ENCODE assay signal across 8 cellular contexts in genomic region chr4:189941005-189941450, GRCh38. TPM values are rescaled to one million over a fixed set of nuclear protein-coding genes. Genes with fewer than 3 reads are reported as not detected.
A peak's percentile ranks its signal among the peaks of the same experiment; 100 is the strongest.
DNase-seq lines count a peak whose midpoint lies in the region; ATAC-seq and TF ChIP-seq lines count a peak whose summit lies in the region.

No MANE protein-coding gene starts in this region.

- H3K4me1 ChIP-seq in RWPE2 (ENCODE audit: insufficient read depth, poor library complexity, severe bottlenecking) (no peaks in the 10 kb centered on the region), gastrocnemius medialis (peaks cover 22 to 26% of the 10 kb centered on the region in 2 donors)

- H3K9me3 ChIP-seq in RWPE2 (ENCODE audit: severe bottlenecking) (no peaks in the 10 kb centered on the region), gastrocnemius medialis (no peaks in the 10 kb centered on the region)

- H3K27me3 ChIP-seq in RWPE2 (ENCODE audit: insufficient read depth, poor library complexity, severe bottlenecking) (no peaks in the 10 kb centered on the region), gastrocnemius medialis (no peaks in the 10 kb centered on the region)

- H3K4me3 ChIP-seq in RWPE2 (ENCODE audit: severe bottlenecking): peak overlapping the region; percentile 47
- H3K4me3 ChIP-seq in fibroblast of pulmonary artery (replicated peaks; ENCODE audit: low read depth, low read length): peak overlapping the region; percentile 77
- H3K4me3 ChIP-seq in gastrocnemius medialis: peak overlapping the region; percentile 82 to 100 (median 85)

- H3K36me3 ChIP-seq in RWPE2 (ENCODE audit: low read depth): peaks cover 9% of the 10 kb centered on the region
- peaks cover 0 to 4% of the 10 kb centered on the region in 2 donors for H3K36me3 ChIP-seq in gastrocnemius medialis

- peak overlapping the region; percentile 58 for H3K27ac ChIP-seq in RWPE2 (ENCODE audit: poor library complexity, severe bottlenecking)
- H3K27ac ChIP-seq in gastrocnemius medialis: peak overlapping the region; percentile 88 to 96 (median 90)

- in situ Hi-C loops in gastrocnemius medialis (cut with MboI; ENCODE audit: low sequenced_read_pairs in 4 of 4): no loop called here

- no peak for TF ChIP-seq POLR2A in gastrocnemius medialis (IDR thresholded peaks at IDR 0.05)

- intact Hi-C loops in gastrocnemius medialis (cut with DNase I; ENCODE audit: low total_unique reads): no loop called here

- DNase-seq in RWPE2 (ENCODE audit: low spot score) (no peak), fibroblast of pulmonary artery (ENCODE audit: low read depth) (no peak), gastrocnemius medialis (no peak), NCI-H526 treated with DMSO at 0.1 percent for 48 hours (lab: John Stamatoyannopoulos, UW) (no peak), AG20443 (ENCODE audit: low spot score) (no peak), SW 1271 (lab: John Stamatoyannopoulos, UW) (no peak)

- no peak for TF ChIP-seq CTCF in RWPE2 (IDR thresholded peaks at IDR 0.05; ENCODE audit: poor library complexity, severe bottlenecking)
- no peak for TF ChIP-seq CTCF in fibroblast of pulmonary artery (IDR thresholded peaks at IDR 0.05; ENCODE audit: low read length, missing control alignments)
- TF ChIP-seq CTCF in gastrocnemius medialis (IDR thresholded peaks at IDR 0.05 in 4 of 5, conservative IDR thresholded peaks at IDR 0.05 in 1 of 5): no peak

- ATAC-seq in GM19455 (IDR thresholded peaks at IDR 0.05; ENCODE audit: unreplicated experiment) (peak; percentile 51), RWPE2 (ENCODE audit: low read depth) (no peak), gastrocnemius medialis (no peak), GM18519 (IDR thresholded peaks at IDR 0.05; ENCODE audit: low FRiP score, unreplicated experiment) (no peak)

RNA-seq across cellular contexts. Expression of gene FRG1, which starts 0.4 kb away (rescaled TPM):
- 10 to 100 TPM in 3 of 4 donors, 1 to 10 TPM in 1; 9.3 to 39.3 (median 22.9) TPM for total RNA-seq in gastrocnemius medialis
